Comparison of ENCODE assay signal across 8 cellular contexts in genomic region chr2:152421521-152422367, GRCh38.
DNase-seq lines count a peak whose midpoint lies in the region; ATAC-seq and TF ChIP-seq lines count a peak whose summit lies in the region.

No MANE protein-coding gene starts in this region.

- TF ChIP-seq EP300 in SK-N-SH (IDR thresholded peaks at IDR 0.05; ENCODE audit: borderline replicate concordance in 1 of 2, low read depth in 1 of 2, low read length in 1 of 2) = peak; percentile 25 to 87; a peak in 2 of 4 replicates

- no peak for TF ChIP-seq RAD21 in SK-N-SH (IDR thresholded peaks at IDR 0.05; ENCODE audit: low read length)

- 29% methylated on average over 8 of the region's 8 CpGs for WGBS in SK-N-SH (ENCODE audit: low lambda C conversion rate)
- WGBS in prostate gland = 32% methylated on average over 8 of the region's 8 CpGs

- H3K4me1 ChIP-seq in ACC112 (ENCODE audit: control insufficient read depth, insufficient read depth, low read length, unreplicated experiment) = peaks cover 57% of the 10 kb centered on the region
- H3K4me1 ChIP-seq in SK-N-SH (ENCODE audit: control insufficient read depth in 1 of 2, insufficient read depth in 2 of 2, low read depth in 1 of 2, low read length in 1 of 2) = peaks cover 30 to 39% of the 10 kb centered on the region in 2 experiments
- no peaks in the 10 kb centered on the region for H3K4me1 ChIP-seq in prostate gland (replicated peaks)

- intact Hi-C loops in prostate gland (cut with DNase I) = no loop called here

- H3K27ac ChIP-seq in ACC112 (ENCODE audit: low read depth, low read length) = peak overlapping the region; percentile 97
- peak overlapping the region; percentile 85 to 89 for H3K27ac ChIP-seq in SK-N-SH (ENCODE audit: low read depth in 2 of 2, low read length in 1 of 2)
- peak overlapping the region; percentile 22 to 44 for H3K27ac ChIP-seq in prostate gland

- TF ChIP-seq CTCF in SK-N-SH (IDR thresholded peaks at IDR 0.05) = no peak
- no peak for TF ChIP-seq CTCF in fibroblast of mammary gland (conservative IDR thresholded peaks at IDR 0.05; ENCODE audit: control insufficient read depth, insufficient read depth, low read depth, low read length)
- no peak for TF ChIP-seq CTCF in prostate gland (IDR thresholded peaks at IDR 0.05)

- H4K20me1 ChIP-seq in SK-N-SH (ENCODE audit: insufficient read depth) = peaks cover 7% of the 10 kb centered on the region; the same call in 1 of the 2 replicates

- CTCF ChIA-PET in SK-N-SH (lab: Yijun Ruan, JAX) = interaction anchor here (0.7 to 1.0 kb wide), 2 partner anchors 35 to 56 kb away, joined by 3 to 4 read pairs; no protein-coding TSS in a partner anchor

- peaks cover 72% of the 10 kb centered on the region for H3K79me2 ChIP-seq in ACC112 (ENCODE audit: control insufficient read depth, insufficient read depth, low read length, unreplicated experiment)
- H3K79me2 ChIP-seq in SK-N-SH (ENCODE audit: insufficient read depth) = peaks cover 42% of the 10 kb centered on the region; the same call in 1 of the 2 replicates

- peaks cover 9% of the 10 kb centered on the region for H3F3A ChIP-seq in SK-N-SH (replicated peaks; ENCODE audit: insufficient read depth)

- TF ChIP-seq POLR2A in prostate gland (IDR thresholded peaks at IDR 0.05) = peak; percentile 27

- no peaks in the 10 kb centered on the region for H3K9me2 ChIP-seq in SK-N-SH

- H3K4me3 ChIP-seq in ACC112 (ENCODE audit: low read depth, low read length) = peak overlapping the region; percentile 19; the same call in 1 of the 2 replicates
- no peak overlapping the region; a peak in 2 of 4 replicates for H3K4me3 ChIP-seq in SK-N-SH (ENCODE audit: low read depth in 2 of 2, low read length in 1 of 2)
- H3K4me3 ChIP-seq in fibroblast of mammary gland (ENCODE audit: control insufficient read depth, low read depth, low read length) = no peak overlapping the region
- no peak overlapping the region for H3K4me3 ChIP-seq in prostate gland

- H3K36me3 ChIP-seq in ACC112 (ENCODE audit: insufficient read depth, low read length) (no peaks in the 10 kb centered on the region), SK-N-SH (replicated peaks in 1 of 2; ENCODE audit: control insufficient read depth in 1 of 2, insufficient read depth in 2 of 2, low read length in 1 of 2) (no peaks in the 10 kb centered on the region), prostate gland (no peaks in the 10 kb centered on the region)

- peak overlapping the region; percentile 16; the same call in 1 of the 2 replicates for H3K4me2 ChIP-seq in SK-N-SH

- H3K27me3 ChIP-seq in ACC112 (ENCODE audit: insufficient read depth, low read length) = no peaks in the 10 kb centered on the region
- no peaks in the 10 kb centered on the region for H3K27me3 ChIP-seq in SK-N-SH (ENCODE audit: insufficient read depth)
- H3K27me3 ChIP-seq in prostate gland (replicated peaks; ENCODE audit: insufficient read depth) = no peaks in the 10 kb centered on the region

- POLR2A ChIA-PET in SK-N-SH (lab: Yijun Ruan, JAX) = no interaction called here

- ATAC-seq in GM18873 (IDR thresholded peaks at IDR 0.05; ENCODE audit: low FRiP score, unreplicated experiment) (peak; percentile 73), HG03378 (IDR thresholded peaks at IDR 0.05; ENCODE audit: unreplicated experiment) (peak; percentile 92)

- DNase-seq in SK-N-SH (peak; percentile 41), fibroblast of mammary gland (ENCODE audit: low read depth) (peak; percentile 99), prostate gland (ENCODE audit: low spot score) (peak; percentile 56), epidermal melanocyte (ENCODE audit: insufficient read length, low spot score) (no peak)
- no peak for DNase-seq in activated naive CD4-positive, alpha-beta T cell treated with Interleukin-2 at 50 U/mL for 16 hours

- H2AFZ ChIP-seq in ACC112 (ENCODE audit: low read length, unreplicated experiment) (peak overlapping the region; percentile 28), SK-N-SH (ENCODE audit: low read depth) (no peak overlapping the region)

- H3K9ac ChIP-seq in SK-N-SH = peak overlapping the region; percentile 24; the same call in 1 of the 2 replicates

- no peaks in the 10 kb centered on the region for H3K9me3 ChIP-seq in SK-N-SH
- H3K9me3 ChIP-seq in prostate gland = no peaks in the 10 kb centered on the region

TF ChIP-seq in SK-N-SH, 30 proteins besides CTCF, POLR2A, EP300 and RAD21 (continues in another document):
- TF ChIP-seq POLR2AphosphoS5 (IDR thresholded peaks at IDR 0.05; ENCODE audit: low read depth, low read length) = peak; percentile 51; the same call in 1 of the 2 replicates
- no peak for TF ChIP-seq IRF3 (IDR thresholded peaks at IDR 0.05; ENCODE audit: low read depth, low read length)
- no peak; the same call in 1 of the 2 replicates for TF ChIP-seq FOXM1 (IDR thresholded peaks at IDR 0.05; ENCODE audit: low read depth)
- TF ChIP-seq RCOR1 (IDR thresholded peaks at IDR 0.05; ENCODE audit: low read length) = no peak
- TF ChIP-seq SMC3 (IDR thresholded peaks at IDR 0.05; ENCODE audit: low read depth, low read length) = no peak
- TF ChIP-seq REST (IDR thresholded peaks at IDR 0.05; ENCODE audit: low read depth, low read length) = peak; percentile 48; the same call in 1 of the 2 replicates
- TF ChIP-seq USF2 (IDR thresholded peaks at IDR 0.05; ENCODE audit: borderline replicate concordance, low read depth, low read length) = no peak
- TF ChIP-seq GABPA (IDR thresholded peaks at IDR 0.05; ENCODE audit: low read depth) = no peak
- TF ChIP-seq EZH2phosphoT487 (IDR thresholded peaks at IDR 0.05; ENCODE audit: borderline replicate concordance, low read depth) = no peak
- TF ChIP-seq NRF1 (IDR thresholded peaks at IDR 0.05; ENCODE audit: low read depth, low read length) = no peak
- TF ChIP-seq TAF1 (IDR thresholded peaks at IDR 0.05; ENCODE audit: borderline replicate concordance, low read depth, low read length) = peak; percentile 35; the same call in 1 of the 2 replicates
- TF ChIP-seq MXI1 (IDR thresholded peaks at IDR 0.05; ENCODE audit: low read depth, low read length) = no peak; the same call in 1 of the 2 replicates
- TF ChIP-seq TCF12 (IDR thresholded peaks at IDR 0.05) = peak; percentile 92
- peak; percentile 86 for TF ChIP-seq MAX (IDR thresholded peaks at IDR 0.05; ENCODE audit: low read depth)
- no peak for TF ChIP-seq CHD2 (IDR thresholded peaks at IDR 0.05; ENCODE audit: low read length, partially characterized antibody)
- no peak for TF ChIP-seq GATA2 (CRISPR knock-in tag; IDR thresholded peaks at IDR 0.05)
- no peak for TF ChIP-seq YY1 (IDR thresholded peaks at IDR 0.05; ENCODE audit: low read depth)

Comparison
In these comparisons a context has a peak if more than half of its experiments do, and no peak if none do; other contexts are left out.
1. H3K27ac ChIP-seq: peak in every context shown above with its lines; median percentile 97 in ACC112; 87 in SK-N-SH; 33 in prostate gland.
2. DNase-seq: peak in SK-N-SH (single experiment), fibroblast of mammary gland (single experiment) and prostate gland (single experiment); none in epidermal melanocyte (single experiment) and activated naive CD4-positive, alpha-beta T cell treated with Interleukin-2 at 50 U/mL for 16 hours (single experiment).